ENCODE assay signal across 10 cellular contexts in genomic region chr1:19336543-19336942, GRCh38. TPM values are rescaled to one million over a fixed set of nuclear protein-coding genes. Genes with fewer than 3 reads are reported as not detected.
DNase-seq lines count a peak whose midpoint lies in the region; ATAC-seq and TF ChIP-seq lines count a peak whose summit lies in the region.
"Had no signal": no experiment of that assay in that cellular context is flagged by ENCODE, and none has a peak within 500 bp of the region (broad histone marks: within the 10 kb centered on the region; RNA-seq: fewer than 3 reads in every experiment).

No MANE protein-coding gene starts in this region.

- H3K9me3 Mint-ChIP-seq in activated CD8-positive, alpha-beta T cell treated with anti-CD3 and anti-CD28 coated beads for 36 hours = no peaks in the 10 kb centered on the region
- H3K9me3 Mint-ChIP-seq in activated CD8-positive, alpha-beta T cell treated with anti-CD3 and anti-CD28 coated beads, Interleukin-2, amount 10 ng/mL, durations not matched to agents 7 days and 5 days (ENCODE audit: insufficient read depth) = no peaks in the 10 kb centered on the region
- H3K9me3 Mint-ChIP-seq in activated CD8-positive, alpha-beta memory T cell treated with anti-CD3 and anti-CD28 coated beads, Interleukin-2, amount 10 ng/mL, durations not matched to agents 7 days and 5 days (ENCODE audit: low read depth) = no peaks in the 10 kb centered on the region
- no peaks in the 10 kb centered on the region for H3K9me3 Mint-ChIP-seq in CD8-positive, alpha-beta T cell
- H3K9me3 Mint-ChIP-seq: immature natural killer cell had no signal

- no peaks in the 10 kb centered on the region for H3K4me1 ChIP-seq in CD8-positive, alpha-beta T cell (ENCODE audit: insufficient read depth, low read length)

- no peak overlapping the region for H3K4me3 ChIP-seq in CD8-positive, alpha-beta T cell (ENCODE audit: low read depth, low read length)

- TF ChIP-seq CTCF in activated CD8-positive, alpha-beta T cell treated with anti-CD3 and anti-CD28 coated beads for 36 hours (IDR thresholded peaks at IDR 0.05) = no peak
- no peak for TF ChIP-seq CTCF in CD8-positive, alpha-beta T cell (IDR thresholded peaks at IDR 0.05)

- H3K27ac ChIP-seq in CD8-positive, alpha-beta T cell (ENCODE audit: low read depth, low read length) = no peak overlapping the region

- intact Hi-C loops in activated CD8-positive, alpha-beta T cell treated with anti-CD3 and anti-CD28 coated beads for 36 hours (cut with micrococcal nuclease) = no loop called here
- intact Hi-C loops in CD8-positive, alpha-beta T cell (cut with DNase I, micrococcal nuclease) = no loop called here

- peaks cover 25% of the 10 kb centered on the region for H3K36me3 ChIP-seq in CD8-positive, alpha-beta T cell (ENCODE audit: insufficient read depth, low read length)

- peaks cover 15% of the 10 kb centered on the region for H3K36me3 Mint-ChIP-seq in activated CD8-positive, alpha-beta T cell treated with anti-CD3 and anti-CD28 coated beads for 36 hours (ENCODE audit: low read depth)
- peaks cover 28% of the 10 kb centered on the region for H3K36me3 Mint-ChIP-seq in activated CD8-positive, alpha-beta T cell treated with anti-CD3 and anti-CD28 coated beads, Interleukin-2, amount 10 ng/mL, durations not matched to agents 7 days and 5 days (ENCODE audit: low read depth)
- H3K36me3 Mint-ChIP-seq in activated CD8-positive, alpha-beta memory T cell treated with anti-CD3 and anti-CD28 coated beads, Interleukin-2, amount 10 ng/mL, durations not matched to agents 7 days and 5 days = peaks cover 14% of the 10 kb centered on the region
- H3K36me3 Mint-ChIP-seq in CD8-positive, alpha-beta T cell = peaks cover 39% of the 10 kb centered on the region
- H3K36me3 Mint-ChIP-seq: immature natural killer cell had no signal

- H3K9me3 ChIP-seq in CD8-positive, alpha-beta T cell (ENCODE audit: low read length) = no peaks in the 10 kb centered on the region

- DNase-seq in activated CD8-positive, alpha-beta T cell treated with anti-CD3 and anti-CD28 coated beads for 36 hours = peak; percentile 73
- no peak for DNase-seq in activated CD8-positive, alpha-beta T cell treated with anti-CD3 and anti-CD28 coated beads, Interleukin-2, amount 10 ng/mL, durations not matched to agents 7 days and 5 days
- DNase-seq in activated CD8-positive, alpha-beta memory T cell treated with anti-CD3 and anti-CD28 coated beads, Interleukin-2, amount 10 ng/mL, durations not matched to agents 7 days and 5 days = no peak
- DNase-seq in iris pigment epithelial cell (ENCODE audit: low read depth) (peak; percentile 38), HEK293T (ENCODE audit: extremely low spot score) (no peak), NCI-H1930 (lab: John Stamatoyannopoulos, UW) (no peak)
- DNase-seq in stimulated activated CD8-positive, alpha-beta memory T cell treated with anti-CD3 and anti-CD28 coated beads, Interleukin-7, amount 100 ng/mL, for 48 hours (ENCODE audit: extremely low read depth in 1 of 2, low read depth in 1 of 2) = peak; percentile 37 to 80
- no peak for DNase-seq in CD8-positive, alpha-beta T cell
- DNase-seq: immature natural killer cell, NCI-H1092 treated with DMSO at 0.1 percent for 48 hours had no signal

- H3K27me3 Mint-ChIP-seq in activated CD8-positive, alpha-beta T cell treated with anti-CD3 and anti-CD28 coated beads for 36 hours = no peaks in the 10 kb centered on the region
- H3K27me3 Mint-ChIP-seq in activated CD8-positive, alpha-beta T cell treated with anti-CD3 and anti-CD28 coated beads, Interleukin-2, amount 10 ng/mL, durations not matched to agents 7 days and 5 days (ENCODE audit: low read depth) = no peaks in the 10 kb centered on the region
- no peaks in the 10 kb centered on the region for H3K27me3 Mint-ChIP-seq in activated CD8-positive, alpha-beta memory T cell treated with anti-CD3 and anti-CD28 coated beads, Interleukin-2, amount 10 ng/mL, durations not matched to agents 7 days and 5 days
- no peaks in the 10 kb centered on the region for H3K27me3 Mint-ChIP-seq in CD8-positive, alpha-beta T cell (ENCODE audit: low read depth)

- peak; percentile 86 for ATAC-seq in activated CD8-positive, alpha-beta T cell treated with anti-CD3 and anti-CD28 coated beads for 36 hours
- no peak for ATAC-seq in activated CD8-positive, alpha-beta T cell treated with anti-CD3 and anti-CD28 coated beads, Interleukin-2, amount 10 ng/mL, durations not matched to agents 7 days and 5 days
- peak; percentile 25 for ATAC-seq in activated CD8-positive, alpha-beta memory T cell treated with anti-CD3 and anti-CD28 coated beads, Interleukin-2, amount 10 ng/mL, durations not matched to agents 7 days and 5 days
- no peak for ATAC-seq in CD8-positive, alpha-beta T cell

- no peak overlapping the region for H3K4me3 Mint-ChIP-seq in activated CD8-positive, alpha-beta T cell treated with anti-CD3 and anti-CD28 coated beads for 36 hours
- H3K4me3 Mint-ChIP-seq in activated CD8-positive, alpha-beta T cell treated with anti-CD3 and anti-CD28 coated beads, Interleukin-2, amount 10 ng/mL, durations not matched to agents 7 days and 5 days = no peak overlapping the region
- H3K4me3 Mint-ChIP-seq in activated CD8-positive, alpha-beta memory T cell treated with anti-CD3 and anti-CD28 coated beads, Interleukin-2, amount 10 ng/mL, durations not matched to agents 7 days and 5 days = no peak overlapping the region
- H3K4me3 Mint-ChIP-seq in CD8-positive, alpha-beta T cell = no peak overlapping the region
- H3K4me3 Mint-ChIP-seq: immature natural killer cell had no signal

- POLR2A ChIA-PET in activated CD8-positive, alpha-beta T cell treated with anti-CD3 and anti-CD28 coated beads for 36 hours (lab: Charles Lee) = interaction anchor here (1.6 kb wide), 1 partner anchor 47 kb away, joined by 3 read pairs; no protein-coding TSS in a partner anchor
- POLR2A ChIA-PET in activated CD8-positive, alpha-beta T cell treated with anti-CD3 and anti-CD28 coated beads, Interleukin-2, amount 10 ng/mL, durations not matched to agents 7 days and 5 days (lab: Charles Lee) = no interaction called here
- POLR2A ChIA-PET in CD8-positive, alpha-beta T cell (lab: Charles Lee) = no interaction called here
- POLR2A ChIA-PET in HEK293T (lab: Yijun Ruan, JAX) = no interaction called here

- CTCF ChIA-PET in activated CD8-positive, alpha-beta T cell treated with anti-CD3 and anti-CD28 coated beads for 36 hours (lab: Charles Lee) = interaction anchor here (1.2 kb wide), 1 partner anchor 315 kb away, joined by 3 read pairs; no protein-coding TSS in a partner anchor
- CTCF ChIA-PET in activated CD8-positive, alpha-beta T cell treated with anti-CD3 and anti-CD28 coated beads, Interleukin-2, amount 10 ng/mL, durations not matched to agents 7 days and 5 days (lab: Charles Lee) = no interaction called here
- CTCF ChIA-PET in activated CD8-positive, alpha-beta memory T cell treated with anti-CD3 and anti-CD28 coated beads, Interleukin-2, amount 10 ng/mL, durations not matched to agents 7 days and 5 days (lab: Charles Lee) = no interaction called here
- CTCF ChIA-PET in CD8-positive, alpha-beta T cell (lab: Charles Lee) = interaction anchor here (0.7 kb wide), 1 partner anchor 84 kb away, joined by 3 read pairs; no protein-coding TSS in a partner anchor
- CTCF ChIA-PET in HEK293T (lab: Yijun Ruan, JAX) = no interaction called here

- H3K27ac Mint-ChIP-seq in activated CD8-positive, alpha-beta T cell treated with anti-CD3 and anti-CD28 coated beads for 36 hours = peak overlapping the region; percentile 68
- no peak overlapping the region for H3K27ac Mint-ChIP-seq in activated CD8-positive, alpha-beta T cell treated with anti-CD3 and anti-CD28 coated beads, Interleukin-2, amount 10 ng/mL, durations not matched to agents 7 days and 5 days
- H3K27ac Mint-ChIP-seq in activated CD8-positive, alpha-beta memory T cell treated with anti-CD3 and anti-CD28 coated beads, Interleukin-2, amount 10 ng/mL, durations not matched to agents 7 days and 5 days = no peak overlapping the region
- H3K27ac Mint-ChIP-seq in CD8-positive, alpha-beta T cell = no peak overlapping the region

- peaks cover 20% of the 10 kb centered on the region for H3K4me1 Mint-ChIP-seq in activated CD8-positive, alpha-beta T cell treated with anti-CD3 and anti-CD28 coated beads for 36 hours (ENCODE audit: low read depth)
- H3K4me1 Mint-ChIP-seq in activated CD8-positive, alpha-beta T cell treated with anti-CD3 and anti-CD28 coated beads, Interleukin-2, amount 10 ng/mL, durations not matched to agents 7 days and 5 days (ENCODE audit: low read depth) = peaks cover 1% of the 10 kb centered on the region
- H3K4me1 Mint-ChIP-seq in activated CD8-positive, alpha-beta memory T cell treated with anti-CD3 and anti-CD28 coated beads, Interleukin-2, amount 10 ng/mL, durations not matched to agents 7 days and 5 days = peaks cover 22% of the 10 kb centered on the region
- peaks cover 2% of the 10 kb centered on the region for H3K4me1 Mint-ChIP-seq in CD8-positive, alpha-beta T cell (ENCODE audit: low read depth)

- H3K27me3 ChIP-seq in CD8-positive, alpha-beta T cell (ENCODE audit: insufficient read depth, low read length) = no peaks in the 10 kb centered on the region

TF ChIP-seq in HEK293T, 16 proteins besides CTCF, POLR2A, EP300 and RAD21 (continues in another document):
- no peak for TF ChIP-seq SUZ12 (IDR thresholded peaks at IDR 0.05)
- TF ChIP-seq TARDBP (IDR thresholded peaks at IDR 0.05) = no peak
- no peak for TF ChIP-seq SP1 (IDR thresholded peaks at IDR 0.05)
- TF ChIP-seq NFRKB (IDR thresholded peaks at IDR 0.05) = no peak
- TF ChIP-seq LEF1 (IDR thresholded peaks at IDR 0.05; ENCODE audit: borderline replicate concordance) = no peak

RNA-seq across cellular contexts. Expression of gene SLC66A1, which starts 24.4 kb away (rescaled TPM):
- total RNA-seq in activated CD8-positive, alpha-beta T cell treated with anti-CD3 and anti-CD28 coated beads for 36 hours = 1 to 10 TPM; 3.6 TPM
- total RNA-seq in activated CD8-positive, alpha-beta T cell treated with anti-CD3 and anti-CD28 coated beads, Interleukin-2, amount 10 ng/mL, durations not matched to agents 7 days and 5 days = 1 to 10 TPM; 4.0 to 5.3 TPM
- total RNA-seq in activated CD8-positive, alpha-beta memory T cell treated with anti-CD3 and anti-CD28 coated beads, Interleukin-2, amount 10 ng/mL, durations not matched to agents 7 days and 5 days = 1 to 10 TPM; 8.0 to 8.6 TPM
- 1 to 10 TPM; 1.3 to 2.1 TPM for total RNA-seq in CD8-positive, alpha-beta T cell

RNA-seq across cellular contexts. Expression of gene AKR7A2, which starts 24.6 kb away (rescaled TPM):
- 10 to 100 TPM; 42.9 to 43.4 TPM for total RNA-seq in activated CD8-positive, alpha-beta T cell treated with anti-CD3 and anti-CD28 coated beads for 36 hours
- total RNA-seq in activated CD8-positive, alpha-beta T cell treated with anti-CD3 and anti-CD28 coated beads, Interleukin-2, amount 10 ng/mL, durations not matched to agents 7 days and 5 days = 10 to 100 TPM; 46.3 to 50.6 TPM
- 10 to 100 TPM; 47.4 to 48.0 TPM for total RNA-seq in activated CD8-positive, alpha-beta memory T cell treated with anti-CD3 and anti-CD28 coated beads, Interleukin-2, amount 10 ng/mL, durations not matched to agents 7 days and 5 days
- total RNA-seq in CD8-positive, alpha-beta T cell = 1 to 10 TPM; 7.9 to 8.1 TPM

RNA-seq across cellular contexts. Expression of gene AKR7A3, which starts 48.0 kb away (rescaled TPM):
- under 1 TPM; 0.54 TPM for total RNA-seq in activated CD8-positive, alpha-beta T cell treated with anti-CD3 and anti-CD28 coated beads for 36 hours
- under 1 TPM; 0.37 to 0.61 TPM for total RNA-seq in activated CD8-positive, alpha-beta T cell treated with anti-CD3 and anti-CD28 coated beads, Interleukin-2, amount 10 ng/mL, durations not matched to agents 7 days and 5 days
- total RNA-seq in activated CD8-positive, alpha-beta memory T cell treated with anti-CD3 and anti-CD28 coated beads, Interleukin-2, amount 10 ng/mL, durations not matched to agents 7 days and 5 days = under 1 TPM; 0.33 to 0.93 TPM
- 1 to 10 TPM; 1.2 to 1.6 TPM for total RNA-seq in CD8-positive, alpha-beta T cell

Comparison
In these comparisons a context has a peak if more than half of its experiments do, and no peak if none do; other contexts are left out.
1. ATAC-seq: peak in activated CD8-positive, alpha-beta T cell treated with anti-CD3 and anti-CD28 coated beads for 36 hours (single experiment) and activated CD8-positive, alpha-beta memory T cell treated with anti-CD3 and anti-CD28 coated beads, Interleukin-2, amount 10 ng/mL, durations not matched to agents 7 days and 5 days (single experiment); none in activated CD8-positive, alpha-beta T cell treated with anti-CD3 and anti-CD28 coated beads, Interleukin-2, amount 10 ng/mL, durations not matched to agents 7 days and 5 days (single experiment) and CD8-positive, alpha-beta T cell (single experiment).
2. DNase-seq: peak in activated CD8-positive, alpha-beta T cell treated with anti-CD3 and anti-CD28 coated beads for 36 hours (single experiment), iris pigment epithelial cell (single experiment) and stimulated activated CD8-positive, alpha-beta memory T cell treated with anti-CD3 and anti-CD28 coated beads, Interleukin-7, amount 100 ng/mL, for 48 hours (2 of 2); none in activated CD8-positive, alpha-beta T cell treated with anti-CD3 and anti-CD28 coated beads, Interleukin-2, amount 10 ng/mL, durations not matched to agents 7 days and 5 days (single experiment), activated CD8-positive, alpha-beta memory T cell treated with anti-CD3 and anti-CD28 coated beads, Interleukin-2, amount 10 ng/mL, durations not matched to agents 7 days and 5 days (single experiment), CD8-positive, alpha-beta T cell (0 of 7), HEK293T (single experiment) and NCI-H1930 (0 of 2).
3. CTCF ChIA-PET loops: an anchor here in activated CD8-positive, alpha-beta T cell treated with anti-CD3 and anti-CD28 coated beads for 36 hours (1.2 kb wide) and CD8-positive, alpha-beta T cell (0.7 kb wide); none called in activated CD8-positive, alpha-beta T cell treated with anti-CD3 and anti-CD28 coated beads, Interleukin-2, amount 10 ng/mL, durations not matched to agents 7 days and 5 days, activated CD8-positive, alpha-beta memory T cell treated with anti-CD3 and anti-CD28 coated beads, Interleukin-2, amount 10 ng/mL, durations not matched to agents 7 days and 5 days and HEK293T.
4. RNA of gene AKR7A2, which starts 24.6 kb away (total RNA-seq): 46.3 to 50.6 TPM in activated CD8-positive, alpha-beta T cell treated with anti-CD3 and anti-CD28 coated beads, Interleukin-2, amount 10 ng/mL, durations not matched to agents 7 days and 5 days, 47.4 to 48.0 TPM in activated CD8-positive, alpha-beta memory T cell treated with anti-CD3 and anti-CD28 coated beads, Interleukin-2, amount 10 ng/mL, durations not matched to agents 7 days and 5 days and 42.9 to 43.4 TPM in activated CD8-positive, alpha-beta T cell treated with anti-CD3 and anti-CD28 coated beads for 36 hours; 7.9 to 8.1 TPM in CD8-positive, alpha-beta T cell; every median in the first group is over 4 times any median in the second.